Comparison of ENCODE assay signal across 3 cellular contexts in the genomic region with DNA sequence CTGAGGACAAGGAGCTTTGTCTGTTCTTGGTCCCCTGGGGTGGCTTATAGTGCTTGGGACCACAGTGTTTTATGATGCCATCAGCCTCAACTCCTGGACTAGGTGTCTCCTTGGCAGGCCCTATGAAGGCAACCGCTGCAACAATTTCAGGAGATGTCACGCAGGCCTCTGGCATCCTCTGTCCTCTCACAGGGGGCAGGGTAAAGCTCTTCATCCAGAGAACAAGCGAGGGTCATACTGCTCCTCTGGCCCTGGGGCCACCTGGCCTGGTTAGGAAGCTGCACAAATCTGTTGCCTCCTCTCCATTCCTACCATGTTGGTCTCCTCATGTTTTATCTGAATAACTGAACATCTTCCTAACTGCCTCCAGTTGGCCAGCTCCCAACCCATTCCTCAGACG.
"Had no signal": no experiment of that assay in that cellular context is flagged by ENCODE, and none has a peak within 500 bp of the region (broad histone marks: within the 10 kb centered on the region; RNA-seq: fewer than 3 reads in every experiment).

No MANE protein-coding gene starts in this region.

- H3K4me3 ChIP-seq: GM12878 had no signal

- DNase-seq: GDM1, GF-D8 had no signal
